In the genomic region with DNA sequence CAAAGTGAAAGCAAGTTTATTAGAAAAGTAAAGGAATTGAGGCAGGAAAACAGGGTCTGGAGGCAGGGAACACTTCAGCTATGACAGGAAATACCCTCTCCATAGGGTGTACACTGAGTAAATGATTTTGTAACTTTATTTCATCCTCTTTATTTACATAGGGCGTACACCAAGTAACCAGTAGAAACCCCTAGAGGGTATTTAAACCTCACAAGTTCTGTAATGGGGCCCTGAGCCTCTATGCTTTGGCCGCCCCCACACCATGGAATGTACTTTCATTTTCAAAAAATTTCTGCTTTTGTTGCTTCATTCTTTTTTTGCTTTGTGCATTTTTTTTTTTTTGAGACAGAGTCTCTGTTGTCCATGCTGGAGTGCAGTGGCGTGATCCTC, we compare ENCODE assay signal across 8 cellular contexts. TPM values are rescaled to one million over a fixed set of nuclear protein-coding genes. Genes with fewer than 3 reads are reported as not detected.
DNase-seq lines count a peak whose midpoint lies in the region; ATAC-seq and TF ChIP-seq lines count a peak whose summit lies in the region.

No MANE protein-coding gene starts in this region.

- peak overlapping the region; percentile 100 for H3K9ac ChIP-seq in PC-3 (ENCODE audit: low read length)

- H3K4me1 ChIP-seq in PC-3 (ENCODE audit: insufficient read depth, low read length), result peaks cover 40% of the 10 kb centered on the region

- peaks cover 5% of the 10 kb centered on the region for H3F3A ChIP-seq in PC-3 (ENCODE audit: low read length, unreplicated experiment)

- H4K20me1 ChIP-seq in PC-3 (ENCODE audit: low read length), result no peaks in the 10 kb centered on the region

- no peaks in the 10 kb centered on the region for H3K27me3 ChIP-seq in PC-3 (ENCODE audit: low read length)

- H3K4me3 ChIP-seq in PC-3 (ENCODE audit: low read length), result peak overlapping the region; percentile 75

- no TSS peak for BruUV-seq in PC-3 (replicated peaks; lab: Mats Ljungman, UMichigan)

- CTCF ChIA-PET in PC-3 (lab: Charles Lee), result no interaction called here

- H3K36me3 ChIP-seq in PC-3 (ENCODE audit: low read depth, low read length), result no peaks in the 10 kb centered on the region

- H3K79me2 ChIP-seq in PC-3 (ENCODE audit: low read length), result peaks cover 27% of the 10 kb centered on the region

- H3K9me2 ChIP-seq in PC-3 (replicated peaks; ENCODE audit: low read length), result no peaks in the 10 kb centered on the region

- peak overlapping the region; percentile 90 for H3K4me2 ChIP-seq in PC-3 (ENCODE audit: low read length)

- POLR2A ChIA-PET in PC-3 (lab: Charles Lee; ENCODE audit: unreplicated experiment), result no interaction called here

- ATAC-seq in PC-3 (peak; percentile 2; the same call in 1 of the 2 replicates), sciatic nerve (peak; percentile 75), HG03439 (IDR thresholded peaks at IDR 0.05; ENCODE audit: unreplicated experiment) (no peak), HG02798 (IDR thresholded peaks at IDR 0.05; ENCODE audit: poor library complexity, unreplicated experiment) (no peak), GM19351 (IDR thresholded peaks at IDR 0.05; ENCODE audit: unreplicated experiment) (no peak), HG02852 (IDR thresholded peaks at IDR 0.05; ENCODE audit: unreplicated experiment) (no peak)

- no peaks in the 10 kb centered on the region for H3K9me3 ChIP-seq in PC-3 (ENCODE audit: low read length)

- H3K27ac ChIP-seq in PC-3 (ENCODE audit: low read length) (peak overlapping the region; percentile 59), epithelial cell of prostate (peak overlapping the region; percentile 80)

- peak; percentile 79 for DNase-seq in GM03348 (ENCODE audit: low spot score)
- peak; percentile 28 for DNase-seq in PC-3
- no peak for DNase-seq in epithelial cell of prostate (ENCODE audit: low read depth, low spot score)
- DNase-seq in sciatic nerve (ENCODE audit: low spot score), result no peak

- TF ChIP-seq CTCF in PC-3 (conservative IDR thresholded peaks at IDR 0.05; ENCODE audit: low read depth, low read length), result no peak

- peak overlapping the region; percentile 71 for H2AFZ ChIP-seq in PC-3 (ENCODE audit: low read length)

- intact Hi-C loops in PC-3 (cut with micrococcal nuclease), result loop anchor here (10.0 kb wide), 1 partner anchor 784 kb away; the partner anchor contains the start of gene EIF3B
- intact Hi-C loops in sciatic nerve (cut with DNase I), result no loop called here

RNA-seq across cellular contexts. Expression of gene PSMG3, which starts 1.4 kb away (rescaled TPM):
- total RNA-seq in PC-3 (2014; rRNA removed) (133 and 171 TPM in 2 replicates), sciatic nerve (17.5 TPM)

RNA-seq across cellular contexts. Expression of gene TMEM184A, which starts 15.3 kb away (rescaled TPM):
- 23.1 and 31.3 TPM in 2 replicates for total RNA-seq in PC-3 (2014; rRNA removed)
- total RNA-seq in sciatic nerve, result 0.27 TPM

RNA-seq across cellular contexts. Expression of gene MAFK, which starts 40.8 kb away (rescaled TPM):
- total RNA-seq in PC-3 (2014; rRNA removed), result 61.6 and 83.3 TPM in 2 replicates
- total RNA-seq in sciatic nerve, result 57.2 TPM

Comparison
In these comparisons a context has a peak if more than half of its experiments do, and no peak if none do; other contexts are left out.
1. DNase-seq: peak in GM03348 (single experiment) and PC-3 (single experiment); none in epithelial cell of prostate (single experiment) and sciatic nerve (single experiment).
2. ATAC-seq: peak in PC-3 (single experiment) and sciatic nerve (single experiment); none in HG03439 (single experiment), HG02798 (single experiment), GM19351 (single experiment) and HG02852 (single experiment).
3. RNA of gene TMEM184A, which starts 15.3 kb away (total RNA-seq): 23.1 to 31.3 TPM in PC-3; 0.27 TPM in sciatic nerve (single experiment); every median in the first group is over 10 times any median in the second.